Comparison of ENCODE assay signal across 16 cellular contexts in the genomic region with DNA sequence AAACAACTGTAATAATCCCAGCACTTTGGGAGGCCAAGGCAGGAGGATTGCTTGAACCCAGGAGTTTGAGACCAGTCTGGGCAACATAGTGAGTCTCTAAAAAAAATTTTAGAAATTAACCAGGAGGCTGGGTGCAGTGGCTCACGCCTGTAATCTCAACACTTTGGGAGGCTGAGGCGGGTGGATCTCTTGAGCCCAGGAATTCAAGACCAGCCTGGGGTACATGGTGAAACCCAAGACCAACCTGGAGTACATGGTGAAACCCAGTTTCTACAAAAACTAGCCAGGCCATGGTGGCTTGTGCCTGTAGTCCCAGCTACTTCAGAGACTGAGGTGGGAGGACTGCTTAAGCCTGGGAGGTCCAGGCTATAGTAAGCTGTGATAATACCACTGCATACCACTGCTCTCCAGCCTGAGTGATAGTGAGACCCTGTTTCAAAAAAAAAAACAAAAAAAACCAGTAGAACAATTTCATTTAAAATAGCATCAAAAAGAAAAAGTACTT. TPM values are rescaled to one million over a fixed set of nuclear protein-coding genes. Genes with fewer than 3 reads are reported as not detected.
DNase-seq lines count a peak whose midpoint lies in the region; TF ChIP-seq lines count a peak whose summit lies in the region.
"Had no signal": no experiment of that assay in that cellular context is flagged by ENCODE, and none has a peak within 500 bp of the region (broad histone marks: within the 10 kb centered on the region; RNA-seq: fewer than 3 reads in every experiment).

No MANE protein-coding gene starts in this region.

- H3K9me3 Mint-ChIP-seq in endodermal cell (no peaks in the 10 kb centered on the region), progenitor cell of endocrine pancreas (ENCODE audit: low read depth) (no peaks in the 10 kb centered on the region), CD14-positive monocyte (peaks cover 0 to 2% (median 0%) of the 10 kb centered on the region in 7 donors)
- H3K9me3 Mint-ChIP-seq: CD4-positive, CD25-positive, alpha-beta regulatory T cell; CD8-positive, alpha-beta T cell; GM23338; H9; HFFc6 had no signal

- H3K4me3 Mint-ChIP-seq in endodermal cell (no peak overlapping the region), progenitor cell of endocrine pancreas (ENCODE audit: low read depth) (no peak overlapping the region), CD14-positive monocyte (no peak overlapping the region)
- H3K4me3 Mint-ChIP-seq: CD4-positive, CD25-positive, alpha-beta regulatory T cell; CD8-positive, alpha-beta T cell; GM23338; H9; HFFc6 had no signal

- H3K27me3 ChIP-seq in endodermal cell (ENCODE audit: control insufficient read depth, insufficient read depth, low read length, poor library complexity, severe bottlenecking), result no peaks in the 10 kb centered on the region

- H3K4me1 Mint-ChIP-seq in endodermal cell (peaks cover 4% of the 10 kb centered on the region), progenitor cell of endocrine pancreas (ENCODE audit: low read depth) (peaks cover 26% of the 10 kb centered on the region), CD14-positive monocyte (peaks cover 9% of the 10 kb centered on the region)

- no peak overlapping the region for H3K9ac ChIP-seq in endodermal cell (ENCODE audit: extremely low read depth, low read length, poor library complexity, severe bottlenecking)

- no peaks in the 10 kb centered on the region for H3K36me3 Mint-ChIP-seq in endodermal cell (ENCODE audit: low read depth)
- no peaks in the 10 kb centered on the region for H3K36me3 Mint-ChIP-seq in progenitor cell of endocrine pancreas (ENCODE audit: insufficient read depth)
- H3K36me3 Mint-ChIP-seq in CD14-positive monocyte, result no peaks in the 10 kb centered on the region
- H3K36me3 Mint-ChIP-seq: CD4-positive, CD25-positive, alpha-beta regulatory T cell had no signal

- H3K27me3 Mint-ChIP-seq in endodermal cell (ENCODE audit: insufficient read depth) (no peaks in the 10 kb centered on the region), progenitor cell of endocrine pancreas (no peaks in the 10 kb centered on the region), CD14-positive monocyte (ENCODE audit: low read depth in 3 of 3) (no peaks in the 10 kb centered on the region)
- H3K27me3 Mint-ChIP-seq: CD4-positive, CD25-positive, alpha-beta regulatory T cell had no signal

- 94 to 96% methylated on average over 2 of the region's 2 CpGs for WGBS in endodermal cell (ENCODE audit: insufficient coverage in 1 of 2, insufficient read length in 1 of 2), 2 experiments

- H3K27ac ChIP-seq in endodermal cell (ENCODE audit: low read depth, low read length), result no peak overlapping the region

- peak; percentile 30 for DNase-seq in activated effector memory CD4-positive, alpha-beta T cell treated with anti-CD3 and anti-CD28 coated beads, Interleukin-2, amount 50 U/mL, for 16 hours
- no peak for DNase-seq in activated effector memory CD4-positive, alpha-beta T cell treated with Interleukin-2 at 50 U/mL for 16 hours
- DNase-seq in endodermal cell (peak; percentile 20), progenitor cell of endocrine pancreas (ENCODE audit: low spot score, unreplicated experiment) (no peak), CD14-positive monocyte (ENCODE audit: low spot score) (no peak), SKM-1 (lab: John Stamatoyannopoulos, UW; ENCODE audit: unreplicated experiment) (no peak)
- DNase-seq: C1 segment of cervical spinal cord; Caco-2; CD4-positive, CD25-positive, alpha-beta regulatory T cell; CD8-positive, alpha-beta T cell; DMS153; DND-41; H9; HFFc6 had no signal

- H3K36me3 ChIP-seq in endodermal cell (ENCODE audit: control insufficient read depth, insufficient read depth, low read length), result no peaks in the 10 kb centered on the region

- no peaks in the 10 kb centered on the region for H3K9me3 ChIP-seq in endodermal cell (ENCODE audit: control insufficient read depth, low read length)
- H3K9me3 ChIP-seq: Caco-2 had no signal

- no peaks in the 10 kb centered on the region for H3K4me1 ChIP-seq in endodermal cell (ENCODE audit: control insufficient read depth, insufficient read depth, low read length)

- H3K4me3 ChIP-seq in endodermal cell (ENCODE audit: low read length), result no peak overlapping the region
- H3K4me3 ChIP-seq: GM12878, GM23338 had no signal

- H3K27ac Mint-ChIP-seq in endodermal cell (no peak overlapping the region), progenitor cell of endocrine pancreas (peak overlapping the region; percentile 41), CD14-positive monocyte (peak overlapping the region in 1 of 7 donors; percentile 37)
- H3K27ac Mint-ChIP-seq: CD8-positive, alpha-beta T cell; GM23338; H9; HFFc6 had no signal

- no peak for TF ChIP-seq CTCF in endodermal cell (conservative IDR thresholded peaks at IDR 0.05)
- TF ChIP-seq CTCF in progenitor cell of endocrine pancreas (IDR thresholded peaks at IDR 0.05; ENCODE audit: unreplicated experiment), result no peak
- no peak for TF ChIP-seq CTCF in CD14-positive monocyte (IDR thresholded peaks at IDR 0.05)

- intact Hi-C loops in CD14-positive monocyte (cut with micrococcal nuclease), result no loop called here

RNA-seq across cellular contexts. Expression of a gene that starts 11.2 kb away (rescaled TPM):
- total RNA-seq in endodermal cell (10 to 100 TPM; 49.0 to 62.0 TPM), progenitor cell of endocrine pancreas (125 and 140 TPM in 2 replicates)
- polyA plus RNA-seq in endodermal cell (2013, experiment 1 of 2), result 35.3 TPM
- 33.2 TPM for polyA plus RNA-seq in endodermal cell (2013, experiment 2 of 2)
- polyA plus RNA-seq in CD14-positive monocyte, result 10 to 100 TPM; 22.8 to 38.2 TPM

RNA-seq across cellular contexts. Expression of a gene that starts 11.4 kb away (rescaled TPM):
- total RNA-seq in endodermal cell, result 10 to 100 TPM; 16.5 to 21.8 TPM
- 17.1 TPM for polyA plus RNA-seq in endodermal cell (2013, experiment 1 of 2)
- 18.4 TPM for polyA plus RNA-seq in endodermal cell (2013, experiment 2 of 2)
- 20.4 and 20.6 TPM in 2 replicates for total RNA-seq in progenitor cell of endocrine pancreas
- 10 to 100 TPM; 28.9 to 32.8 TPM for polyA plus RNA-seq in CD14-positive monocyte

Comparison
In these comparisons a context has a peak if more than half of its experiments do, and no peak if none do; other contexts are left out.
1. DNase-seq: peak in activated effector memory CD4-positive, alpha-beta T cell treated with anti-CD3 and anti-CD28 coated beads, Interleukin-2, amount 50 U/mL, for 16 hours (single experiment) and endodermal cell (single experiment); none in activated effector memory CD4-positive, alpha-beta T cell treated with Interleukin-2 at 50 U/mL for 16 hours (single experiment), progenitor cell of endocrine pancreas (single experiment), CD14-positive monocyte (single experiment) and SKM-1 (single experiment).